Comparison of ENCODE assay signal across 17 cellular contexts in the genomic region with DNA sequence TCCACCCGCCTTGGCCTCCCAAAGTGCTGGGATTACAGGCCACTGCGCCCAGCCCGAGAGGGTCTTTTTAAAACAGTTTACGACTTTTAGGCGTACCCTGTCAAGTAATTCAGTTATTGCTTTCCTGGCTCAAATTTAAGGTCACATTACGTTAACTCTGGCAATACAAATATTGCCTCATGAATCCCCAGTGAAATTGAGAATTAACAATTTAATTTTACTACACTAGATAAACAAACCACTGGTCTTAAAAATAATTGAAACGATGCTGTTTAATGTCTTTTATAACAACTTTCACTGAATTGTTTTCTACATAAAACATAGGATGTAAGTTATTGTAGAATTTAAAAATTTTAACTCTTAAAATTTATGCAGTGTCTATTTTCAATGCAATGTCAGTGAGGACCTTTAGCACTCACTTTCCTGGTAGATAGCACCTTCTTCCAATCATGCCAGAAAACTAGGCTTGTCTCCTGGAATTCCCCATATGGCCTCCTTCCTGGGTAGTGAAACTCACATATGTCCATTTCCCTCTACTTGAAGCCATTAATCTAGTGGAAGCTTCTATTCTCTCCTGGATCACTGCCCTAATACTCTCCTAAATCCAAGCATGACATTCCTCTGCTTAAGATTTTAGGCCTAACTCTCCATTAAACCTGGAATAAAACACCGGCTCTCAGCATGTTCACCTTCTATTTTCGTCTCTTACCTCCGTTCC. TPM values are rescaled to one million over a fixed set of nuclear protein-coding genes. Genes with fewer than 3 reads are reported as not detected.
"Had no signal": no experiment of that assay in that cellular context is flagged by ENCODE, and none has a peak within 500 bp of the region (broad histone marks: within the 10 kb centered on the region; RNA-seq: fewer than 3 reads in every experiment).

No MANE protein-coding gene starts in this region.

- H3K27me3 ChIP-seq: cardiac muscle cell, neural progenitor cell, right atrium auricular region, tibial nerve had no signal

- H3K27ac ChIP-seq: cardiac muscle cell, coronary artery, left ventricle myocardium inferior, neural progenitor cell, right atrium auricular region, skin epidermis, VCaP had no signal

- ATAC-seq: activated CD8-positive, alpha-beta T cell treated with anti-CD3 and anti-CD28 coated beads, Interleukin-2, amount 10 ng/mL, durations not matched to agents 7 days and 5 days; activated naive CD8-positive, alpha-beta T cell treated with anti-CD3 and anti-CD28 coated beads, Interleukin-2, amount 50 U/mL, for 24 hours had no signal

- H3K27ac Mint-ChIP-seq: activated CD8-positive, alpha-beta T cell treated with anti-CD3 and anti-CD28 coated beads, Interleukin-2, amount 10 ng/mL, durations not matched to agents 7 days and 5 days; activated T-helper 1 cell treated with anti-CD3 and anti-CD28 coated beads, Interleukin-12 subunit alpha, Interleukin-12 subunit beta, Interleukin-2, Interleukin-4 antibody, amounts not matched to agents 30 ng/mL and 10 ng/mL and 1 ng/mL, durations not matched to agents 14 hours and 24 hours and 36 hours; neural progenitor cell had no signal

- H3K9ac ChIP-seq: neural progenitor cell had no signal

- H3K4me2 ChIP-seq: neural progenitor cell had no signal

- H3K4me3 Mint-ChIP-seq: activated CD8-positive, alpha-beta T cell treated with anti-CD3 and anti-CD28 coated beads, Interleukin-2, amount 10 ng/mL, durations not matched to agents 7 days and 5 days; activated naive CD8-positive, alpha-beta T cell treated with anti-CD3 and anti-CD28 coated beads, Interleukin-2, amount 50 U/mL, for 24 hours; activated T-helper 1 cell treated with anti-CD3 and anti-CD28 coated beads, Interleukin-12 subunit alpha, Interleukin-12 subunit beta, Interleukin-2, Interleukin-4 antibody, amounts not matched to agents 30 ng/mL and 10 ng/mL and 1 ng/mL, durations not matched to agents 14 hours and 24 hours and 36 hours; neural progenitor cell had no signal

- H3K27me3 Mint-ChIP-seq: activated naive CD8-positive, alpha-beta T cell treated with anti-CD3 and anti-CD28 coated beads, Interleukin-2, amount 50 U/mL, for 24 hours had no signal

- DNase-seq: activated CD4-positive, alpha-beta T cell treated with anti-CD3 and anti-CD28 coated beads for 48 hours; activated CD8-positive, alpha-beta T cell treated with anti-CD3 and anti-CD28 coated beads, Interleukin-2, amount 10 ng/mL, durations not matched to agents 7 days and 5 days; activated naive CD4-positive, alpha-beta T cell treated with Interleukin-2 at 50 U/mL for 16 hours; activated naive CD8-positive, alpha-beta T cell treated with anti-CD3 and anti-CD28 coated beads, Interleukin-2, amount 50 U/mL, for 24 hours; effector CD4-positive, alpha-beta T cell; kidney; left ventricle myocardium inferior; posterior cingulate gyrus; T-helper 9 cell had no signal

- H3K9me3 Mint-ChIP-seq: activated naive CD8-positive, alpha-beta T cell treated with anti-CD3 and anti-CD28 coated beads, Interleukin-2, amount 50 U/mL, for 24 hours; activated T-helper 1 cell treated with anti-CD3 and anti-CD28 coated beads, Interleukin-12 subunit alpha, Interleukin-12 subunit beta, Interleukin-2, Interleukin-4 antibody, amounts not matched to agents 30 ng/mL and 10 ng/mL and 1 ng/mL, durations not matched to agents 14 hours and 24 hours and 36 hours had no signal

- H3K4me1 ChIP-seq: left ventricle myocardium inferior had no signal

- H2AFZ ChIP-seq: neural progenitor cell had no signal

- H3K9me3 ChIP-seq: left ventricle myocardium inferior, right atrium auricular region, tibial nerve had no signal

RNA-seq across cellular contexts. Expression of gene BASP1, which starts 13.5 kb away (rescaled TPM):
- total RNA-seq: activated CD8-positive, alpha-beta T cell treated with anti-CD3 and anti-CD28 coated beads, Interleukin-2, amount 10 ng/mL, durations not matched to agents 7 days and 5 days had no signal
